Comparison of ENCODE assay signal across 19 cellular contexts in the genomic region with DNA sequence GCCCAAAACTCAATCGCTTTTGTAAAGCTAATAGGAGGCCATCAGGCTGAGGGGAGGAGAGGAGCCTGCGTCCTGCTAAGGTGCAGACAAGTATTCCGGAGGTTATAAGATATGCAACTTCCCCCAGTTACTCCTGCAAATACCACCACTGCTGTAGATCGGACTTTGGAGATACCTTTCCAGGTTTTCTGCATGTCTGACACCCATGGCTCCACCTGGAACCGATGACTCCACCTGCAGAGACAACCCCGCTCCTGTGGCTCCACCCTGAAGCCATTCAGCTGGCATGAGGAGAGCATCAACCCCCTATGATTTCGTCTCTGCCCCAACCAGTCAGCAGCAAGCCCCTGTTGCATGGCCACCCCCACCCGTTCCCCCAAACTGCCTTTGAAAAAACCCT. TPM values are rescaled to one million over a fixed set of nuclear protein-coding genes. Genes with fewer than 3 reads are reported as not detected.
DNase-seq lines count a peak whose midpoint lies in the region; ATAC-seq, FAIRE-seq and TF ChIP-seq lines count a peak whose summit lies in the region.
"Had no signal": no experiment of that assay in that cellular context is flagged by ENCODE, and none has a peak within 500 bp of the region (broad histone marks: within the 10 kb centered on the region; RNA-seq: fewer than 3 reads in every experiment).

No MANE protein-coding gene starts in this region.

- H3K4me1 ChIP-seq in K562 (replicated peaks in 1 of 2; ENCODE audit: control insufficient read depth in 2 of 2, insufficient read depth in 2 of 2, low read length in 2 of 2) = peaks cover 6 to 17% of the 10 kb centered on the region in 2 experiments; a peak in 4 of 5 replicates

- H3K27me3 ChIP-seq in K562 (ENCODE audit: control insufficient read depth in 2 of 2, insufficient read depth in 2 of 2, low read length in 2 of 2) = peaks cover 2 to 5% of the 10 kb centered on the region in 2 experiments; a peak in 1 of 5 replicates

- intact Hi-C loops in activated CD4-positive, alpha-beta T cell treated with anti-CD3 and anti-CD28 coated beads, Interleukin-2, amount 10 ng/mL, durations not matched to agents 24 days and 14 days (cut with micrococcal nuclease) = no loop called here
- intact Hi-C loops in activated CD4-positive, alpha-beta T cell treated with anti-CD3 and anti-CD28 coated beads for 36 hours (cut with DNase I, micrococcal nuclease) = no loop called here
- intact Hi-C loops in K562 (cut with micrococcal nuclease) = no loop called here

- H3K9me3 ChIP-seq in K562 (replicated peaks; ENCODE audit: control insufficient read depth, insufficient read depth, low read depth, low read length) = no peaks in the 10 kb centered on the region
- H3K9me3 ChIP-seq: SK-N-SH had no signal

- peak overlapping the region; percentile 92 for H2AFZ ChIP-seq in K562 (ENCODE audit: low read depth, low read length)

- no peaks in the 10 kb centered on the region for H3K27me3 Mint-ChIP-seq in activated CD4-positive, alpha-beta T cell treated with anti-CD3 and anti-CD28 coated beads, Interleukin-2, amount 10 ng/mL, durations not matched to agents 24 days and 14 days
- H3K27me3 Mint-ChIP-seq in activated CD4-positive, alpha-beta T cell treated with anti-CD3 and anti-CD28 coated beads for 36 hours = peaks cover 8% of the 10 kb centered on the region
- H3K27me3 Mint-ChIP-seq in memory B cell = peaks cover 8% of the 10 kb centered on the region

- H3K4me3 ChIP-seq in K562 = no peak overlapping the region

- no peak for FAIRE-seq in K562 (lab: Jason Lieb, UNC)

- no peaks in the 10 kb centered on the region for H3K9me3 Mint-ChIP-seq in activated CD4-positive, alpha-beta T cell treated with anti-CD3 and anti-CD28 coated beads, Interleukin-2, amount 10 ng/mL, durations not matched to agents 24 days and 14 days
- H3K9me3 Mint-ChIP-seq in activated CD4-positive, alpha-beta T cell treated with anti-CD3 and anti-CD28 coated beads for 36 hours (ENCODE audit: low read depth) = no peaks in the 10 kb centered on the region
- H3K9me3 Mint-ChIP-seq in memory B cell = peaks cover 2% of the 10 kb centered on the region

- H3K4me2 ChIP-seq in K562 (ENCODE audit: insufficient read depth, low read length) = peak overlapping the region; percentile 61
- H3K4me2 ChIP-seq: SK-N-SH had no signal

- no peaks in the 10 kb centered on the region for H3K9me1 ChIP-seq in K562 (ENCODE audit: control insufficient read depth, insufficient read depth, low read length)

- H3K36me3 ChIP-seq in K562 (ENCODE audit: control insufficient read depth, insufficient read depth, low read length) = no peaks in the 10 kb centered on the region

- CTCF ChIA-PET in activated CD4-positive, alpha-beta T cell treated with anti-CD3 and anti-CD28 coated beads for 36 hours (lab: Charles Lee) = no interaction called here
- CTCF ChIA-PET in K562 (lab: Yijun Ruan, JAX; ENCODE audit: low intra/inter-chr PET ratio) = no interaction called here

- no peak for TF ChIP-seq CTCF in K562 (IDR thresholded peaks at IDR 0.05 in 2 of 3, conservative IDR thresholded peaks at IDR 0.05 in 1 of 3; ENCODE audit: insufficient read depth in 2 of 3, low read depth in 1 of 3, low read length in 3 of 3)

- DNase-seq in activated CD4-positive, alpha-beta T cell treated with anti-CD3 and anti-CD28 coated beads, Interleukin-2, amount 10 ng/mL, durations not matched to agents 24 days and 14 days = peak; percentile 34
- no peak for DNase-seq in activated CD4-positive, alpha-beta T cell treated with anti-CD3 and anti-CD28 coated beads for 36 hours
- DNase-seq in K562 (ENCODE audit: extremely low read depth in 1 of 4, low spot score in 3 of 4) (no peak), memory B cell (ENCODE audit: low spot score in 2 of 2) (no peak), germinal center (ENCODE audit: low spot score) (no peak)
- DNase-seq: AML-193; GDM1; GOT3; NCI-H1092 treated with DMSO at 0.1 percent for 48 hours; NCI-H1694; NK-92 treated with Interleukin-12 subunit alpha and Interleukin-12 subunit beta, amount 100 ng/mL, for 24 hours; SHP77; SK-N-SH had no signal

- no peaks in the 10 kb centered on the region for H3K4me1 Mint-ChIP-seq in activated CD4-positive, alpha-beta T cell treated with anti-CD3 and anti-CD28 coated beads, Interleukin-2, amount 10 ng/mL, durations not matched to agents 24 days and 14 days
- no peaks in the 10 kb centered on the region for H3K4me1 Mint-ChIP-seq in activated CD4-positive, alpha-beta T cell treated with anti-CD3 and anti-CD28 coated beads for 36 hours
- peaks cover 10% of the 10 kb centered on the region for H3K4me1 Mint-ChIP-seq in memory B cell

- no peak for TF ChIP-seq EP300 in K562 (IDR thresholded peaks at IDR 0.05; ENCODE audit: low read length)

- TF ChIP-seq POLR2A in K562 (conservative IDR thresholded peaks at IDR 0.05) = no peak

- in situ Hi-C loops in K562 (cut with MboI) = no loop called here

- POLR2A ChIA-PET in activated CD4-positive, alpha-beta T cell treated with anti-CD3 and anti-CD28 coated beads for 36 hours (lab: Charles Lee) = no interaction called here
- POLR2A ChIA-PET in K562 (lab: Yijun Ruan, JAX) = interaction anchor here (0.6 kb wide), 1 partner anchor 1337 kb away, joined by 3 read pairs; no protein-coding TSS in a partner anchor

- H3K36me3 Mint-ChIP-seq in activated CD4-positive, alpha-beta T cell treated with anti-CD3 and anti-CD28 coated beads, Interleukin-2, amount 10 ng/mL, durations not matched to agents 24 days and 14 days (ENCODE audit: low read depth) = no peaks in the 10 kb centered on the region
- H3K36me3 Mint-ChIP-seq in activated CD4-positive, alpha-beta T cell treated with anti-CD3 and anti-CD28 coated beads for 36 hours (ENCODE audit: low read depth) = no peaks in the 10 kb centered on the region
- no peaks in the 10 kb centered on the region for H3K36me3 Mint-ChIP-seq in memory B cell

- ATAC-seq in activated CD4-positive, alpha-beta T cell treated with anti-CD3 and anti-CD28 coated beads for 36 hours = no peak
- peak; percentile 49 for ATAC-seq in K562
- no peak for ATAC-seq in memory B cell (ENCODE audit: low read depth)
- no peak for ATAC-seq in GM19455 (IDR thresholded peaks at IDR 0.05; ENCODE audit: unreplicated experiment)
- no peak for ATAC-seq in GM18909 (IDR thresholded peaks at IDR 0.05; ENCODE audit: poor library complexity, unreplicated experiment)
- ATAC-seq in HG02970 (IDR thresholded peaks at IDR 0.05; ENCODE audit: low FRiP score, unreplicated experiment) = no peak

- peak overlapping the region; percentile 70; the same call in 1 of the 3 replicates for H3K27ac ChIP-seq in K562 (ENCODE audit: extremely low read depth, low read depth, low read length)
- H3K27ac ChIP-seq: 22Rv1, C4-2B had no signal

- 42% methylated on average over 8 of the region's 8 CpGs for WGBS in K562 (ENCODE audit: insufficient coverage, low coverage, missing lambda C conversion rate)

- H4K20me1 ChIP-seq in K562 (replicated peaks; ENCODE audit: control insufficient read depth, insufficient read depth, low read length) = no peaks in the 10 kb centered on the region

- no peaks in the 10 kb centered on the region for H3K79me2 ChIP-seq in K562 (ENCODE audit: control insufficient read depth, insufficient read depth, low read length)

- no peak overlapping the region for H3K4me3 Mint-ChIP-seq in activated CD4-positive, alpha-beta T cell treated with anti-CD3 and anti-CD28 coated beads, Interleukin-2, amount 10 ng/mL, durations not matched to agents 24 days and 14 days
- H3K4me3 Mint-ChIP-seq in activated CD4-positive, alpha-beta T cell treated with anti-CD3 and anti-CD28 coated beads for 36 hours = no peak overlapping the region
- H3K4me3 Mint-ChIP-seq in memory B cell = peak overlapping the region; percentile 7

- H3K9ac ChIP-seq in K562 (ENCODE audit: insufficient read depth in 1 of 2, low read depth in 2 of 2, low read length in 2 of 2) = no peak overlapping the region
- H3K9ac ChIP-seq: SK-N-SH had no signal

- H3K27ac Mint-ChIP-seq in activated CD4-positive, alpha-beta T cell treated with anti-CD3 and anti-CD28 coated beads, Interleukin-2, amount 10 ng/mL, durations not matched to agents 24 days and 14 days = no peak overlapping the region
- H3K27ac Mint-ChIP-seq in activated CD4-positive, alpha-beta T cell treated with anti-CD3 and anti-CD28 coated beads for 36 hours = no peak overlapping the region
- no peak overlapping the region for H3K27ac Mint-ChIP-seq in memory B cell

- no TSS peak for BruUV-seq in K562 (replicated peaks; lab: Mats Ljungman, UMichigan)

- TF ChIP-seq RAD21 in K562 (CRISPR knock-in tag; conservative IDR thresholded peaks at IDR 0.05 in 1 of 2, IDR thresholded peaks at IDR 0.05 in 1 of 2) = no peak

TF ChIP-seq in K562, 482 proteins besides CTCF, POLR2A, EP300 and RAD21:
- TF ChIP-seq TRIM24 (IDR thresholded peaks at IDR 0.05) = no peak
- no peak for TF ChIP-seq ZNF239 (CRISPR knock-in tag; IDR thresholded peaks at IDR 0.05)
- 0 out of 2 replicates have a peak, but pooled peaks have one; percentile 8 for TF ChIP-seq ZNF445 (CRISPR knock-in tag; IDR thresholded peaks at IDR 0.05; ENCODE audit: low read depth)
- TF ChIP-seq MED1 (CRISPR knock-in tag; IDR thresholded peaks at IDR 0.05; ENCODE audit: borderline replicate concordance) = no peak

RNA-seq across cellular contexts. Expression of a gene that starts 59.7 kb away (rescaled TPM):
- 0.05 and 0.07 TPM in 2 replicates for total RNA-seq in activated CD4-positive, alpha-beta T cell treated with anti-CD3 and anti-CD28 coated beads, Interleukin-2, amount 10 ng/mL, durations not matched to agents 24 days and 14 days
- total RNA-seq in activated CD4-positive, alpha-beta T cell treated with anti-CD3 and anti-CD28 coated beads for 36 hours = under 1 TPM in 1 of 2 experiments, not detected in 1; 0.18 TPM
- total RNA-seq in K562 (2011; cell fraction: chromatin; rRNA removed; ENCODE audit: low replicate concordance) = 0.23 TPM in 1 of 2 replicates, not detected in the other
- 0.13 TPM in 1 of 2 replicates, not detected in the other for total RNA-seq in K562 (2011; cell fraction: nucleolus; rRNA removed)
- 0.15 TPM in 1 of 2 replicates, not detected in the other for total RNA-seq in K562 (2011; cell fraction: nucleoplasm; rRNA removed)
- 0.29 and 0.36 TPM in 2 replicates for total RNA-seq in K562 (2014; rRNA removed)
- total RNA-seq in K562 (2014; rRNA removed; fragmentation: Illumina TruSeq; extraction: Trizol) = 0.58 and 0.80 TPM in 2 replicates
- total RNA-seq in K562 (2015; rRNA removed; fragmentation: Illumina TruSeq; extraction: Trizol) = 0.83 and 0.91 TPM in 2 replicates
- total RNA-seq in K562 (2021) = 0.55 and 0.58 TPM in 2 replicates
- 0.08 and 0.61 TPM in 2 replicates for polyA plus RNA-seq in K562 (2011; rRNA removed)
- 0.06 and 0.18 TPM in 2 replicates for polyA plus RNA-seq in K562 (2011; cell fraction: cytosol; rRNA removed)
- 0.14 and 0.33 TPM in 2 replicates for polyA plus RNA-seq in K562 (2011; cell fraction: nucleus; rRNA removed)
- polyA plus RNA-seq in K562 (2012) = 0.39 and 0.57 TPM in 2 replicates
- polyA plus RNA-seq in K562 (2014; fragmentation: Illumina TruSeq; extraction: Trizol) = 0.44 and 0.62 TPM in 2 replicates
- under 1 TPM; 0.15 to 0.22 TPM for polyA plus RNA-seq in K562 (2014; fragmentation: Nextera tagmentation; extraction: Ambion mirVana)
- 0.20 and 0.30 TPM in 2 replicates for polyA plus RNA-seq in K562 (2014; rRNA removed)
- polyA minus RNA-seq in K562 (2011; rRNA and poly(A)+ RNA removed) = 0.06 and 0.39 TPM in 2 replicates
- 0.29 TPM in 1 of 2 replicates, not detected in the other for polyA minus RNA-seq in K562 (2011; cell fraction: cytosol; rRNA and poly(A)+ RNA removed)
- polyA minus RNA-seq in K562 (2011; cell fraction: nucleus; rRNA and poly(A)+ RNA removed) = 0.40 TPM in 1 of 2 replicates, not detected in the other
- total RNA-seq: OCI-LY7 had no signal
- polyA plus RNA-seq: SK-N-SH had no signal
